In the genomic region with DNA sequence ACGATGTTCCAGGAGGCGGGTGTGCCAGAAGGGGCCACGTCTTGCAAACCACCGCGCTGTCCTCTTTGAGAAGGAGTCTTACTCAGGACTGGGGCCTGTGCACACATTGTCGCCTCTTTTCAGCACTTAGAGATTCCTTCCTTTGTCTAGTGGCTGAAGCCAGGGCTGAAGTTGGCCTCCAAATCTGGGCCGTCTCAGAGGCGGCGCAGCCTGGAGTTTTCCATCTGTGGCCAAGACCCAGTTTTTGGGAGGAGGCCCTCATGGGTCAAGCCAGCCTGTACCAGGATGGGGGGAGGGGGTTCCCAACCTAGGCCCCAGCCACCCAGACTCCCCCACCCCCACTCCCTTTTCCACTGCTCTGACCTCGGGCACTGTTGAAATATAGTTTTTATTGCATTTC, we compare ENCODE assay signal across 1 cellular context.
A peak's percentile ranks its signal among the peaks of the same experiment; 100 is the strongest.
TF ChIP-seq lines count a peak whose summit lies in the region.

No MANE protein-coding gene starts in this region.

TF ChIP-seq in K562, 482 proteins besides CTCF, POLR2A, EP300 and RAD21:
- TF ChIP-seq MTA2 (IDR thresholded peaks at IDR 0.05; ENCODE audit: low read depth) (no peak), ZNF507 (tag; conservative IDR thresholded peaks at IDR 0.05) (no peak), ZNF140 (CRISPR knock-in tag; IDR thresholded peaks at IDR 0.05) (no peak), JUNB (CRISPR knock-in tag; conservative IDR thresholded peaks at IDR 0.05) (no peak), POLR2AphosphoS2 (IDR thresholded peaks at IDR 0.05; ENCODE audit: low read length) (0 out of 2 replicates have a peak, but pooled peaks have one; percentile 33), ZNF79 (CRISPR knock-in tag; IDR thresholded peaks at IDR 0.05; ENCODE audit: low read depth) (peak; percentile 89)
- TF ChIP-seq, protein P1, sequence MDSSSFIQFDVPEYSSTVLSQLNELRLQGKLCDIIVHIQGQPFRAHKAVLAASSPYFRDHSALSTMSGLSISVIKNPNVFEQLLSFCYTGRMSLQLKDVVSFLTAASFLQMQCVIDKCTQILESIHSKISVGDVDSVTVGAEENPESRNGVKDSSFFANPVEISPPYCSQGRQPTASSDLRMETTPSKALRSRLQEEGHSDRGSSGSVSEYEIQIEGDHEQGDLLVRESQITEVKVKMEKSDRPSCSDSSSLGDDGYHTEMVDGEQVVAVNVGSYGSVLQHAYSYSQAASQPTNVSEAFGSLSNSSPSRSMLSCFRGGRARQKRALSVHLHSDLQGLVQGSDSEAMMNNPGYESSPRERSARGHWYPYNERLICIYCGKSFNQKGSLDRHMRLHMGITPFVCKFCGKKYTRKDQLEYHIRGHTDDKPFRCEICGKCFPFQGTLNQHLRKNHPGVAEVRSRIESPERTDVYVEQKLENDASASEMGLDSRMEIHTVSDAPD (CRISPR knock-in tag; IDR thresholded peaks at IDR 0.05): no peak
